8 cellular contexts compared by ENCODE assay signal in genomic region chr9:125746017-125746773, GRCh38. TPM values are rescaled to one million over a fixed set of nuclear protein-coding genes. Genes with fewer than 3 reads are reported as not detected.
DNase-seq lines count a peak whose midpoint lies in the region; ATAC-seq, FAIRE-seq and TF ChIP-seq lines count a peak whose summit lies in the region.

No MANE protein-coding gene starts in this region.

- peaks cover 43% of the 10 kb centered on the region for H3K27me3 Mint-ChIP-seq in T-helper 1 cell treated with Interleukin-12 subunit alpha and Interleukin-12 subunit beta and Interleukin-4 antibody, amounts not matched to agents 30 μg/mL and 1 μg/mL, for 36 hours (ENCODE audit: low read depth)

- DNase-seq in NCI-H1694 (lab: John Stamatoyannopoulos, UW) (peak; percentile 84), right atrium auricular region (ENCODE audit: low spot score) (peak; percentile 93), psoas muscle (peak; percentile 95 to 97), urothelium cell line (ENCODE audit: low spot score) (peak; percentile 95)

- peak; percentile 87 for TF ChIP-seq POLR2A in GM15510 (IDR thresholded peaks at IDR 0.05; ENCODE audit: borderline replicate concordance, extremely low read depth, insufficient read length)

- H3K9me3 Mint-ChIP-seq in T-helper 1 cell treated with Interleukin-12 subunit alpha and Interleukin-12 subunit beta and Interleukin-4 antibody, amounts not matched to agents 30 μg/mL and 1 μg/mL, for 36 hours, result no peaks in the 10 kb centered on the region

- FAIRE-seq in urothelium cell line (lab: Jason Lieb, UNC), result no peak

- H3K4me3 ChIP-seq in right atrium auricular region (peak overlapping the region; percentile 52 to 86), psoas muscle (peak overlapping the region; percentile 79)

- H3K27ac ChIP-seq in angular gyrus (ENCODE audit: low read depth, low read length) (peak overlapping the region; percentile 84), right atrium auricular region (peak overlapping the region; percentile 77 to 93), psoas muscle (peak overlapping the region; percentile 70)

- H3K36me3 ChIP-seq in right atrium auricular region, result no peaks in the 10 kb centered on the region
- H3K36me3 ChIP-seq in psoas muscle (ENCODE audit: insufficient read depth in 1 of 2, low read depth in 1 of 2), result no peaks in the 10 kb centered on the region

- TF ChIP-seq CTCF in right atrium auricular region (IDR thresholded peaks at IDR 0.05) (no peak), psoas muscle (IDR thresholded peaks at IDR 0.05) (no peak)

- H3K36me3 Mint-ChIP-seq in T-helper 1 cell treated with Interleukin-12 subunit alpha and Interleukin-12 subunit beta and Interleukin-4 antibody, amounts not matched to agents 30 μg/mL and 1 μg/mL, for 36 hours (ENCODE audit: low read depth), result peaks cover 12% of the 10 kb centered on the region

- H3K4me1 ChIP-seq in right atrium auricular region (peaks cover 0 to 19% of the 10 kb centered on the region in 2 donors), psoas muscle (peaks cover 14% of the 10 kb centered on the region)

- H3K9me3 ChIP-seq in right atrium auricular region, result no peaks in the 10 kb centered on the region
- no peaks in the 10 kb centered on the region for H3K9me3 ChIP-seq in psoas muscle

- peak overlapping the region; percentile 87 for H3K27ac Mint-ChIP-seq in T-helper 1 cell treated with Interleukin-12 subunit alpha and Interleukin-12 subunit beta and Interleukin-4 antibody, amounts not matched to agents 30 μg/mL and 1 μg/mL, for 36 hours

- H3K4me1 Mint-ChIP-seq in T-helper 1 cell treated with Interleukin-12 subunit alpha and Interleukin-12 subunit beta and Interleukin-4 antibody, amounts not matched to agents 30 μg/mL and 1 μg/mL, for 36 hours (ENCODE audit: low read depth), result peaks cover 16% of the 10 kb centered on the region

- no peaks in the 10 kb centered on the region for H3K27me3 ChIP-seq in right atrium auricular region
- peaks cover 0 to 21% (median 6%) of the 10 kb centered on the region in 3 donors for H3K27me3 ChIP-seq in psoas muscle (ENCODE audit: insufficient read depth in 3 of 3, low read length in 2 of 3)

- ATAC-seq in HG02884 (IDR thresholded peaks at IDR 0.05; ENCODE audit: unreplicated experiment), result peak; percentile 74
- peak; percentile 97 to 99 (median 97) for ATAC-seq in psoas muscle

- WGBS in psoas muscle, 3 donors, result 0 to 1% (median 0%) methylated on average over 53 to 79 of the region's 79 CpGs

- intact Hi-C loops in psoas muscle (cut with DNase I), result loop anchor here (2.0 to 10.0 kb wide), 4 partner anchors 39 to 189 kb away; partner anchors contain the start of gene MAPKAP1 (in 1 of the 2)

- peak overlapping the region; percentile 86 for H3K4me3 Mint-ChIP-seq in T-helper 1 cell treated with Interleukin-12 subunit alpha and Interleukin-12 subunit beta and Interleukin-4 antibody, amounts not matched to agents 30 μg/mL and 1 μg/mL, for 36 hours

RNA-seq across cellular contexts. Expression of gene PBX3, which starts 1.0 kb away (rescaled TPM):
- total RNA-seq in right atrium auricular region, result 10 to 100 TPM; 71.1 to 91.5 TPM
- 10 to 100 TPM in 1 of 4 donors, 1 to 10 TPM in 3; 4.6 to 12.4 (median 6.9) TPM for total RNA-seq in psoas muscle
- 10 to 100 TPM in 1 of 3 donors, 1 to 10 TPM in 2; 4.2 to 12.7 (median 4.3) TPM for polyA plus RNA-seq in psoas muscle

RNA-seq across cellular contexts. Expression of gene MAPKAP1, which starts 39.2 kb away (rescaled TPM):
- 10 to 100 TPM; 62.1 to 78.9 TPM for total RNA-seq in right atrium auricular region
- total RNA-seq in psoas muscle, result 100 to 1,000 TPM in 1 of 4 donors, 10 to 100 TPM in 3; 64.2 to 110 (median 89.9) TPM
- polyA plus RNA-seq in psoas muscle, result 100 to 1,000 TPM in 2 of 3 donors, 10 to 100 TPM in 1; 82.5 to 124 (median 119) TPM

Comparison
In these comparisons a context has a peak if more than half of its experiments do, and no peak if none do; other contexts are left out.
1. Peak in every context shown above with its lines: DNase-seq, ATAC-seq, H3K4me3 ChIP-seq and H3K27ac ChIP-seq.
2. RNA of gene PBX3, which starts 1.0 kb away (total RNA-seq): 71.1 to 91.5 TPM in right atrium auricular region; 4.6 to 12.4 TPM in psoas muscle; every median in the first group is over 4 times any median in the second.